10 cellular contexts compared by ENCODE assay signal in the genomic region with DNA sequence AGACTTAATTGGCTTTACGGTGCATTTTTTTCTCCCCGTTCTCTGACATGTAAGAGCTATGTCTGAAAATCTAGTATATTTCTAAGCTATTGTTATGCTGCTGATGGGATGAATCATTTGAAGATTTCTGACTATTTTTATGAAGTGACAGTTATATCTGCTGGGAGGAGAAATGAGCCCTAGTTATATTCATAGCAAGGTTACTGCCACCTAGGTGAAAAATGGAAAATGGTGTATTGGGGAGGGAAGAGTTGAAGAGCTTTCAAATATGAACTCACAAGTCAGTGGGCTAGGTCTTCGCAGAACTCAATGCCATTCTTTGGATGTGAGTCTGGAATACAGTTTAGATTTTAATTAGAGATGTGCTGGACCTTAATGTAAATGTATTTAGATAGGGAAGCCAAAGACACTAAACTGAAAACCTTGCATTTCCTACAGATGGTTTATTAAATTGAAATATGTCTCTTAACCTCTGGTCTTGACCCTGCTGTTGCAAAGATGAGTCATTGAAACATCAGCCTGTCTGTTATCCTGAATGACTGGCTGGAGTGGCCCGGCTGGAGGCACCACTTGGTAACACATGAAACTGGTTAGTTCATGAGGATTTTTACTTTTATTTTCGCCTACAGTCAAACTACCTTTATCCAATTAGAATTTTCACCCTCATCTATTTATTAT.
DNase-seq lines count a peak whose midpoint lies in the region; ATAC-seq and TF ChIP-seq lines count a peak whose summit lies in the region.
"Had no signal": no experiment of that assay in that cellular context is flagged by ENCODE, and none has a peak within 500 bp of the region (broad histone marks: within the 10 kb centered on the region; RNA-seq: fewer than 3 reads in every experiment).

No MANE protein-coding gene starts in this region.

- no peaks in the 10 kb centered on the region for H3K36me3 Mint-ChIP-seq in MCF 10A (ENCODE audit: insufficient read depth, unreplicated experiment)
- H3K36me3 Mint-ChIP-seq in stimulated activated effector memory CD8-positive, alpha-beta T cell treated with anti-CD3 and anti-CD28 coated beads, Interleukin-12 subunit alpha, Interleukin-12 subunit beta, amount 100 ng/mL, for 72 hours, result no peaks in the 10 kb centered on the region
- H3K36me3 Mint-ChIP-seq: activated naive CD4-positive, alpha-beta T cell treated with anti-CD3 and anti-CD28 coated beads, Interleukin-2, amount 50 U/mL, for 72 hours had no signal

- 85% methylated on average over 4 of the region's 5 CpGs for WGBS in mammary epithelial cell (ENCODE audit: low coverage, missing lambda C conversion rate)
- WGBS in body of pancreas, 2 donors, result 82% methylated on average over 5 of the region's 5 CpGs

- H3K27me3 Mint-ChIP-seq in MCF 10A (ENCODE audit: insufficient read depth, unreplicated experiment), result no peaks in the 10 kb centered on the region

- peak; percentile 70 for DNase-seq in MCF 10A (ENCODE audit: unreplicated experiment)
- no peak for DNase-seq in breast epithelium (ENCODE audit: low spot score in 2 of 2)
- DNase-seq in mammary epithelial cell, result peak; percentile 64
- no peak for DNase-seq in stimulated activated effector memory CD8-positive, alpha-beta T cell treated with anti-CD3 and anti-CD28 coated beads, Interleukin-12 subunit alpha, Interleukin-12 subunit beta, amount 100 ng/mL, for 72 hours (ENCODE audit: low spot score in 2 of 2)
- DNase-seq in body of pancreas, result no peak
- DNase-seq in DMS79 treated with DMSO at 0.1 percent for 48 hours (lab: John Stamatoyannopoulos, UW), result no peak

- no peak for TF ChIP-seq CTCF in MCF 10A (IDR thresholded peaks at IDR 0.05; ENCODE audit: unreplicated experiment)
- no peak for TF ChIP-seq CTCF in breast epithelium (IDR thresholded peaks at IDR 0.05)
- peak in 1 of 2 donors; percentile 11 for TF ChIP-seq CTCF in mammary epithelial cell (conservative IDR thresholded peaks at IDR 0.05 in 1 of 2, IDR thresholded peaks at IDR 0.05 in 1 of 2; ENCODE audit: extremely low read depth in 1 of 2, insufficient read depth in 1 of 2, low read depth in 1 of 2, low read length in 2 of 2)
- no peak for TF ChIP-seq CTCF in body of pancreas (IDR thresholded peaks at IDR 0.05)

- intact Hi-C loops in MCF 10A (cut with micrococcal nuclease), result no loop called here
- intact Hi-C loops in breast epithelium (cut with DNase I; ENCODE audit: low total_unique reads), result no loop called here
- intact Hi-C loops in mammary epithelial cell (cut with micrococcal nuclease), result no loop called here
- intact Hi-C loops in body of pancreas (cut with DNase I), result no loop called here

- H3K4me1 Mint-ChIP-seq in MCF 10A (ENCODE audit: insufficient read depth, unreplicated experiment), result peaks cover 9% of the 10 kb centered on the region
- no peaks in the 10 kb centered on the region for H3K4me1 Mint-ChIP-seq in stimulated activated effector memory CD8-positive, alpha-beta T cell treated with anti-CD3 and anti-CD28 coated beads, Interleukin-12 subunit alpha, Interleukin-12 subunit beta, amount 100 ng/mL, for 72 hours

- CTCF ChIA-PET in MCF 10A (lab: Yijun Ruan, JAX) (no interaction called here), mammary epithelial cell (lab: Charles Lee; ENCODE audit: low non-redundant PET) (no interaction called here)

- no peaks in the 10 kb centered on the region for H3K36me3 ChIP-seq in breast epithelium
- no peaks in the 10 kb centered on the region for H3K36me3 ChIP-seq in mammary epithelial cell (ENCODE audit: insufficient read depth, low read length)
- no peaks in the 10 kb centered on the region for H3K36me3 ChIP-seq in body of pancreas (replicated peaks in 1 of 2; ENCODE audit: insufficient read depth in 1 of 2, low read depth in 2 of 2)

- H4K20me1 ChIP-seq in mammary epithelial cell (ENCODE audit: insufficient read depth, low read length), result no peaks in the 10 kb centered on the region

- H3K4me2 ChIP-seq in mammary epithelial cell (ENCODE audit: insufficient read depth, low read depth, low read length), result peak overlapping the region; percentile 15

- in situ Hi-C loops in mammary epithelial cell (cut with MboI; ENCODE audit: low sequenced_read_pairs in 2 of 2), result no loop called here

- H3K79me2 ChIP-seq in mammary epithelial cell (ENCODE audit: insufficient read depth, low read length), result no peaks in the 10 kb centered on the region

- no peak overlapping the region for H3K4me3 Mint-ChIP-seq in MCF 10A (ENCODE audit: unreplicated experiment)
- no peak overlapping the region for H3K4me3 Mint-ChIP-seq in stimulated activated effector memory CD8-positive, alpha-beta T cell treated with anti-CD3 and anti-CD28 coated beads, Interleukin-12 subunit alpha, Interleukin-12 subunit beta, amount 100 ng/mL, for 72 hours

- no peaks in the 10 kb centered on the region for H3K9me3 Mint-ChIP-seq in MCF 10A (ENCODE audit: unreplicated experiment)
- H3K9me3 Mint-ChIP-seq in stimulated activated effector memory CD8-positive, alpha-beta T cell treated with anti-CD3 and anti-CD28 coated beads, Interleukin-12 subunit alpha, Interleukin-12 subunit beta, amount 100 ng/mL, for 72 hours, result no peaks in the 10 kb centered on the region
- H3K9me3 Mint-ChIP-seq: activated naive CD4-positive, alpha-beta T cell treated with anti-CD3 and anti-CD28 coated beads, Interleukin-2, amount 50 U/mL, for 72 hours had no signal

- no peak overlapping the region for H3K9ac ChIP-seq in mammary epithelial cell (ENCODE audit: insufficient read depth, low read length)

- H3K4me1 ChIP-seq in breast epithelium (no peaks in the 10 kb centered on the region), mammary epithelial cell (ENCODE audit: insufficient read depth, low read length) (peaks cover 9% of the 10 kb centered on the region), body of pancreas (no peaks in the 10 kb centered on the region)

- H3K9me3 ChIP-seq in breast epithelium (no peaks in the 10 kb centered on the region), mammary epithelial cell (replicated peaks; ENCODE audit: insufficient read depth, low read length) (no peaks in the 10 kb centered on the region), body of pancreas (no peaks in the 10 kb centered on the region)

- no peak overlapping the region for H3K27ac Mint-ChIP-seq in MCF 10A (ENCODE audit: low read depth, unreplicated experiment)
- H3K27ac Mint-ChIP-seq in stimulated activated effector memory CD8-positive, alpha-beta T cell treated with anti-CD3 and anti-CD28 coated beads, Interleukin-12 subunit alpha, Interleukin-12 subunit beta, amount 100 ng/mL, for 72 hours, result peak overlapping the region; percentile 53
- H3K27ac Mint-ChIP-seq: activated naive CD4-positive, alpha-beta T cell treated with anti-CD3 and anti-CD28 coated beads, Interleukin-2, amount 50 U/mL, for 72 hours had no signal

- H3K27ac ChIP-seq in breast epithelium, result no peak overlapping the region
- no peak overlapping the region for H3K27ac ChIP-seq in mammary epithelial cell (ENCODE audit: insufficient read depth, low read depth, low read length)
- no peak overlapping the region for H3K27ac ChIP-seq in body of pancreas
- H3K27ac ChIP-seq: C4-2B had no signal

- BruUV-seq in MCF 10A (replicated peaks; lab: Mats Ljungman, UMichigan), result no TSS peak
- BruUV-seq in mammary epithelial cell (replicated peaks; lab: Mats Ljungman, UMichigan), result no TSS peak

- H3K4me3 ChIP-seq in breast epithelium (no peak overlapping the region), mammary epithelial cell (replicated peaks in 1 of 3; ENCODE audit: insufficient read depth in 1 of 3, low read depth in 2 of 3, low read length in 3 of 3) (no peak overlapping the region), body of pancreas (no peak overlapping the region)

- dilution Hi-C loops in mammary epithelial cell (cut with HindIII; ENCODE audit: low sequenced_read_pairs), result no loop called here

- TF ChIP-seq POLR2A in breast epithelium (IDR thresholded peaks at IDR 0.05) (no peak), body of pancreas (IDR thresholded peaks at IDR 0.05) (no peak)

- H3K27me3 ChIP-seq in breast epithelium (no peaks in the 10 kb centered on the region), mammary epithelial cell (ENCODE audit: insufficient read depth, low read length) (no peaks in the 10 kb centered on the region), body of pancreas (no peaks in the 10 kb centered on the region)

- no peak overlapping the region for H2AFZ ChIP-seq in mammary epithelial cell (ENCODE audit: low read depth, low read length)

- ATAC-seq in HG03469 (IDR thresholded peaks at IDR 0.05; ENCODE audit: unreplicated experiment), result peak; percentile 50
- peak; percentile 74 for ATAC-seq in stimulated activated effector memory CD8-positive, alpha-beta T cell treated with anti-CD3 and anti-CD28 coated beads, Interleukin-12 subunit alpha, Interleukin-12 subunit beta, amount 100 ng/mL, for 72 hours
- no peak for ATAC-seq in HG03521 (IDR thresholded peaks at IDR 0.05; ENCODE audit: unreplicated experiment)
- no peak for ATAC-seq in body of pancreas

- POLR2A ChIA-PET in MCF 10A (lab: Yijun Ruan, JAX), result interaction anchor here (1.1 kb wide), 1 partner anchor 113 kb away, joined by 3 read pairs; no protein-coding TSS in a partner anchor

Comparison
In these comparisons a context has a peak if more than half of its experiments do, and no peak if none do; other contexts are left out.
1. DNase-seq: peak in MCF 10A (single experiment) and mammary epithelial cell (single experiment); none in breast epithelium (0 of 2), stimulated activated effector memory CD8-positive, alpha-beta T cell treated with anti-CD3 and anti-CD28 coated beads, Interleukin-12 subunit alpha, Interleukin-12 subunit beta, amount 100 ng/mL, for 72 hours (0 of 2), body of pancreas (0 of 4) and DMS79 treated with DMSO at 0.1 percent for 48 hours (single experiment).
2. ATAC-seq: peak in HG03469 (single experiment) and stimulated activated effector memory CD8-positive, alpha-beta T cell treated with anti-CD3 and anti-CD28 coated beads, Interleukin-12 subunit alpha, Interleukin-12 subunit beta, amount 100 ng/mL, for 72 hours (single experiment); none in HG03521 (single experiment) and body of pancreas (single experiment).